18 cellular contexts compared by ENCODE assay signal in genomic region chr1:29786195-29786594, GRCh38.
DNase-seq lines count a peak whose midpoint lies in the region; ATAC-seq and TF ChIP-seq lines count a peak whose summit lies in the region.
"Had no signal": no experiment of that assay in that cellular context is flagged by ENCODE, and none has a peak within 500 bp of the region (broad histone marks: within the 10 kb centered on the region; RNA-seq: fewer than 3 reads in every experiment).

No MANE protein-coding gene starts in this region.

- H3K27ac Mint-ChIP-seq in activated CD4-positive, alpha-beta T cell treated with anti-CD3 and anti-CD28 coated beads, Interleukin-2, amount 10 ng/mL, durations not matched to agents 24 days and 14 days, result no peak overlapping the region
- H3K27ac Mint-ChIP-seq in activated CD4-positive, alpha-beta T cell treated with anti-CD3 and anti-CD28 coated beads for 36 hours, result no peak overlapping the region

- no peaks in the 10 kb centered on the region for H3K9me3 Mint-ChIP-seq in activated CD4-positive, alpha-beta T cell treated with anti-CD3 and anti-CD28 coated beads, Interleukin-2, amount 10 ng/mL, durations not matched to agents 24 days and 14 days
- no peaks in the 10 kb centered on the region for H3K9me3 Mint-ChIP-seq in activated CD4-positive, alpha-beta T cell treated with anti-CD3 and anti-CD28 coated beads for 36 hours (ENCODE audit: low read depth)

- in situ Hi-C loops in GM13976 (cut with MboI; ENCODE audit: low sequenced_read_pairs, unreplicated experiment), result no loop called here

- intact Hi-C loops in activated CD4-positive, alpha-beta T cell treated with anti-CD3 and anti-CD28 coated beads, Interleukin-2, amount 10 ng/mL, durations not matched to agents 24 days and 14 days (cut with micrococcal nuclease), result no loop called here
- intact Hi-C loops in activated CD4-positive, alpha-beta T cell treated with anti-CD3 and anti-CD28 coated beads for 36 hours (cut with DNase I, micrococcal nuclease), result no loop called here

- no peak for ATAC-seq in activated CD4-positive, alpha-beta T cell treated with anti-CD3 and anti-CD28 coated beads for 36 hours

- CTCF ChIA-PET in activated CD4-positive, alpha-beta T cell treated with anti-CD3 and anti-CD28 coated beads for 36 hours (lab: Charles Lee), result interaction anchor here (0.6 kb wide), 1 partner anchor 725 kb away, joined by 3 read pairs; no protein-coding TSS in a partner anchor

- TF ChIP-seq CTCF in GM13976 (IDR thresholded peaks at IDR 0.05; ENCODE audit: borderline replicate concordance, control extremely low read depth, extremely low read depth, insufficient read depth, missing control alignments), result no peak

- no peak overlapping the region for H3K4me3 Mint-ChIP-seq in activated CD4-positive, alpha-beta T cell treated with anti-CD3 and anti-CD28 coated beads, Interleukin-2, amount 10 ng/mL, durations not matched to agents 24 days and 14 days
- no peak overlapping the region for H3K4me3 Mint-ChIP-seq in activated CD4-positive, alpha-beta T cell treated with anti-CD3 and anti-CD28 coated beads for 36 hours

- H3K4me1 Mint-ChIP-seq in activated CD4-positive, alpha-beta T cell treated with anti-CD3 and anti-CD28 coated beads, Interleukin-2, amount 10 ng/mL, durations not matched to agents 24 days and 14 days, result no peaks in the 10 kb centered on the region
- no peaks in the 10 kb centered on the region for H3K4me1 Mint-ChIP-seq in activated CD4-positive, alpha-beta T cell treated with anti-CD3 and anti-CD28 coated beads for 36 hours

- peak; percentile 12 for DNase-seq in activated CD4-positive, alpha-beta T cell treated with anti-CD3 and anti-CD28 coated beads, Interleukin-2, amount 10 ng/mL, durations not matched to agents 24 days and 14 days
- no peak for DNase-seq in activated CD4-positive, alpha-beta T cell treated with anti-CD3 and anti-CD28 coated beads for 36 hours
- DNase-seq in GM13976 (ENCODE audit: low spot score), result peak; percentile 6
- DNase-seq in NCI-H1694 treated with DMSO at 0.1 percent for 48 hours (lab: John Stamatoyannopoulos, UW), result peak; percentile 62
- peak; percentile 4 for DNase-seq in mucosa of gallbladder (ENCODE audit: low spot score)
- DNase-seq in NCI-H2196 treated with DMSO at 0.1 percent for 48 hours (lab: John Stamatoyannopoulos, UW; ENCODE audit: unreplicated experiment), result no peak
- no peak for DNase-seq in KG1 (lab: John Stamatoyannopoulos, UW)
- DNase-seq: COR-L47; HCEC 1CT; IMR-90; Kasumi-1; MM.1S; NCI-H1417 treated with DMSO at 0.1 percent for 48 hours; NCI-H2081 treated with DMSO at 0.1 percent for 48 hours; NCI-H345; NCI-H526; NK-92 treated with Interleukin-12 subunit alpha and Interleukin-12 subunit beta, amount 100 ng/mL, for 24 hours; SHP77 treated with DMSO at 0.1 percent for 48 hours had no signal

- POLR2A ChIA-PET in activated CD4-positive, alpha-beta T cell treated with anti-CD3 and anti-CD28 coated beads for 36 hours (lab: Charles Lee), result no interaction called here

- H3K36me3 Mint-ChIP-seq in activated CD4-positive, alpha-beta T cell treated with anti-CD3 and anti-CD28 coated beads, Interleukin-2, amount 10 ng/mL, durations not matched to agents 24 days and 14 days (ENCODE audit: low read depth), result no peaks in the 10 kb centered on the region
- H3K36me3 Mint-ChIP-seq in activated CD4-positive, alpha-beta T cell treated with anti-CD3 and anti-CD28 coated beads for 36 hours (ENCODE audit: low read depth), result no peaks in the 10 kb centered on the region

- H3K27me3 Mint-ChIP-seq in activated CD4-positive, alpha-beta T cell treated with anti-CD3 and anti-CD28 coated beads, Interleukin-2, amount 10 ng/mL, durations not matched to agents 24 days and 14 days, result peaks cover 2% of the 10 kb centered on the region
- peaks cover 7% of the 10 kb centered on the region for H3K27me3 Mint-ChIP-seq in activated CD4-positive, alpha-beta T cell treated with anti-CD3 and anti-CD28 coated beads for 36 hours

Comparison
In these comparisons a context has a peak if more than half of its experiments do, and no peak if none do; other contexts are left out.
1. DNase-seq: peak in activated CD4-positive, alpha-beta T cell treated with anti-CD3 and anti-CD28 coated beads, Interleukin-2, amount 10 ng/mL, durations not matched to agents 24 days and 14 days (single experiment), GM13976 (single experiment), NCI-H1694 treated with DMSO at 0.1 percent for 48 hours (single experiment) and mucosa of gallbladder (single experiment); none in activated CD4-positive, alpha-beta T cell treated with anti-CD3 and anti-CD28 coated beads for 36 hours (single experiment), NCI-H2196 treated with DMSO at 0.1 percent for 48 hours (single experiment) and KG1 (single experiment).